Comparison of ENCODE assay signal across 9 cellular contexts in genomic region chr13:108663710-108664109, GRCh38. TPM values are rescaled to one million over a fixed set of nuclear protein-coding genes. Genes with fewer than 3 reads are reported as not detected.
"Had no signal": no experiment of that assay in that cellular context is flagged by ENCODE, and none has a peak within 500 bp of the region (broad histone marks: within the 10 kb centered on the region; RNA-seq: fewer than 3 reads in every experiment).

No MANE protein-coding gene starts in this region.

- H3K4me2 ChIP-seq: GM23338 had no signal

- FAIRE-seq: H1, H54, HepG2 had no signal

- DNase-seq: H9, HCEC 1CT had no signal

- H3K27ac ChIP-seq: HL-60 had no signal

- H2AFZ ChIP-seq: GM23338 had no signal

- H3K4me3 ChIP-seq: GM23338 had no signal

- ATAC-seq: GM23338, HepG2 had no signal

RNA-seq across cellular contexts. Expression of gene MYO16, which starts 34.3 kb away (rescaled TPM):
- total RNA-seq: H9, HepG2, HT1080 had no signal
- polyA plus RNA-seq: HepG2, IgD-negative memory B cell had no signal
